ENCODE assay signal across 29 cellular contexts in genomic region chr13:113371061-113371460, GRCh38. TPM values are rescaled to one million over a fixed set of nuclear protein-coding genes. Genes with fewer than 3 reads are reported as not detected.
"Had no signal": no experiment of that assay in that cellular context is flagged by ENCODE, and none has a peak within 500 bp of the region (broad histone marks: within the 10 kb centered on the region; RNA-seq: fewer than 3 reads in every experiment).

No MANE protein-coding gene starts in this region.

- H3K36me3 Mint-ChIP-seq: activated naive CD8-positive, alpha-beta T cell; brain; natural killer cell treated with Interleukin-12 subunit alpha and Interleukin-12 subunit beta and Interleukin-15 and Interleukin-18, amount 100 ng/mL, for 72 hours; stimulated activated effector memory CD8-positive, alpha-beta T cell treated with anti-CD3 and anti-CD28 coated beads, Interleukin-12 subunit alpha, Interleukin-12 subunit beta, amount 100 ng/mL, for 72 hours; WTC11 had no signal

- H3K27ac Mint-ChIP-seq: activated naive CD8-positive, alpha-beta T cell; activated T-helper 2 cell treated with anti-CD3 and anti-CD28 coated beads, Interferon-gamma antibody, Interleukin-2, Interleukin-4, amounts not matched to agents 10 μg/mL and 5 μg/mL and 100 μg/mL, durations not matched to agents 14 hours and 24 hours and 36 hours; brain; natural killer cell treated with Interleukin-12 subunit alpha and Interleukin-12 subunit beta and Interleukin-15 and Interleukin-18, amount 100 ng/mL, for 72 hours; stimulated activated effector memory CD8-positive, alpha-beta T cell treated with anti-CD3 and anti-CD28 coated beads, Interleukin-12 subunit alpha, Interleukin-12 subunit beta, amount 100 ng/mL, for 72 hours; WTC11 had no signal

- H3K27ac ChIP-seq: ascending aorta, cardiac muscle cell, coronary artery, dorsolateral prefrontal cortex, ovary, prostate gland, suprapubic skin, tibial artery had no signal

- DNase-seq: activated CD4-positive, alpha-beta T cell treated with anti-CD3 and anti-CD28 coated beads for 1 hour; activated CD4-positive, alpha-beta T cell treated with anti-CD3 and anti-CD28 coated beads, Interleukin-2, amount 50 U/mL, for 1 hour; activated naive CD4-positive, alpha-beta T cell treated with Interleukin-2 at 50 U/mL for 16 hours; activated T-cell treated with anti-CD3 and anti-CD28 coated beads, Interleukin-2, amount 50 U/mL, for 4 hours; effector memory CD4-positive, alpha-beta T cell; hippocampal formation; mesenchymal stem cell; ovary; retina; small intestine; stimulated activated CD4-positive, alpha-beta T cell treated with anti-CD3 and anti-CD28 coated beads, Interleukin-4, amount 100 ng/mL, for 24 hours; T-helper 2 cell had no signal

- H3K9me3 ChIP-seq: ascending aorta, ovary, prostate gland, suprapubic skin, tibial artery had no signal

- H3K4me1 Mint-ChIP-seq: brain; stimulated activated effector memory CD8-positive, alpha-beta T cell treated with anti-CD3 and anti-CD28 coated beads, Interleukin-12 subunit alpha, Interleukin-12 subunit beta, amount 100 ng/mL, for 72 hours had no signal

- H3K27me3 ChIP-seq: ascending aorta, cardiac muscle cell, dorsolateral prefrontal cortex, ovary had no signal

- H3K9me3 Mint-ChIP-seq: activated T-cell treated with anti-CD3 and anti-CD28 coated beads, Interleukin-2, amount 50 U/mL, for 4 hours; activated T-helper 2 cell treated with anti-CD3 and anti-CD28 coated beads, Interferon-gamma antibody, Interleukin-2, Interleukin-4, amounts not matched to agents 10 μg/mL and 5 μg/mL and 100 μg/mL, durations not matched to agents 14 hours and 24 hours and 36 hours; natural killer cell treated with Interleukin-12 subunit alpha and Interleukin-12 subunit beta and Interleukin-15 and Interleukin-18, amount 100 ng/mL, for 72 hours; stimulated activated effector memory CD8-positive, alpha-beta T cell treated with anti-CD3 and anti-CD28 coated beads, Interleukin-12 subunit alpha, Interleukin-12 subunit beta, amount 100 ng/mL, for 72 hours; WTC11 had no signal

- H3K36me3 ChIP-seq: ascending aorta, cardiac muscle cell, ovary, prostate gland, suprapubic skin, tibial artery had no signal

- H3K4me1 ChIP-seq: ascending aorta, prostate gland, suprapubic skin, tibial artery had no signal

- H3K4me3 ChIP-seq: ascending aorta, cardiac muscle cell, coronary artery, dorsolateral prefrontal cortex, ovary, prostate gland, suprapubic skin, tibial artery had no signal

- H3K4me3 Mint-ChIP-seq: activated naive CD8-positive, alpha-beta T cell; activated T-cell treated with anti-CD3 and anti-CD28 coated beads, Interleukin-2, amount 50 U/mL, for 4 hours; brain; natural killer cell treated with Interleukin-12 subunit alpha and Interleukin-12 subunit beta and Interleukin-15 and Interleukin-18, amount 100 ng/mL, for 72 hours; stimulated activated effector memory CD8-positive, alpha-beta T cell treated with anti-CD3 and anti-CD28 coated beads, Interleukin-12 subunit alpha, Interleukin-12 subunit beta, amount 100 ng/mL, for 72 hours; WTC11 had no signal

- ATAC-seq: activated T-cell treated with anti-CD3 and anti-CD28 coated beads, Interleukin-2, amount 50 U/mL, for 4 hours; left colon; natural killer cell treated with Interleukin-12 subunit alpha and Interleukin-12 subunit beta and Interleukin-15 and Interleukin-18, amount 100 ng/mL, for 72 hours; sciatic nerve; SK-N-SH treated with all-trans-retinoic acid at 6 μM for 48 hours; stimulated activated effector memory CD8-positive, alpha-beta T cell treated with anti-CD3 and anti-CD28 coated beads, Interleukin-12 subunit alpha, Interleukin-12 subunit beta, amount 100 ng/mL, for 72 hours; WTC11 had no signal

RNA-seq across cellular contexts. Expression of gene GRTP1, which starts 7.1 kb away (rescaled TPM):
- total RNA-seq: activated T-helper 2 cell treated with anti-CD3 and anti-CD28 coated beads, Interferon-gamma antibody, Interleukin-2, Interleukin-4, amounts not matched to agents 10 μg/mL and 5 μg/mL and 100 μg/mL, durations not matched to agents 14 hours and 24 hours and 36 hours; myocyte; natural killer cell treated with Interleukin-12 subunit alpha and Interleukin-12 subunit beta and Interleukin-15 and Interleukin-18, amount 100 ng/mL, for 72 hours had no signal
